ENCODE assay signal across 9 cellular contexts in the genomic region with DNA sequence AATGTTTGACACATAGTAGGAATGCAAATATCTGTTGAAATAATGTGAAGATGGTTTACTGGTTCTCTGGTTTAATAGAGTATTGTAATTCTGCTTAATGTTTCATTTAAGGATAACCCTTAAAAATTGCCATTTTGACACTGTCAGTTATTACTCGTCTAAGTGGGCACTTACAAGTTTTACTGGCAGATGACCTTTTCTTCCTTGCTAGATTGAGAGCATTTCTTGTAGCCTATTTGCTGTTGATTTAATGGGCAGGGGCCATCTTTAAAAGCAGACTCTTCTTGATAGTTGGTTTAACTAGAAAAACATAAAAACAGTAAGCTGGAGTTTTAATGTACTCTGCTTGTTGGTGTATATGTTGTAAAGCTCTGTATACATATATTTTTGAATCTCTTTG. TPM values are rescaled to one million over a fixed set of nuclear protein-coding genes. Genes with fewer than 3 reads are reported as not detected.
DNase-seq lines count a peak whose midpoint lies in the region; ATAC-seq, FAIRE-seq and TF ChIP-seq lines count a peak whose summit lies in the region.
"Had no signal": no experiment of that assay in that cellular context is flagged by ENCODE, and none has a peak within 500 bp of the region (broad histone marks: within the 10 kb centered on the region; RNA-seq: fewer than 3 reads in every experiment).

No MANE protein-coding gene starts in this region.

- no peaks in the 10 kb centered on the region for H3K9me3 ChIP-seq in A549

- no peak for TF ChIP-seq POLR2A in A549 (IDR thresholded peaks at IDR 0.05; ENCODE audit: low read length)
- TF ChIP-seq POLR2A in GM12891 (IDR thresholded peaks at IDR 0.05; ENCODE audit: low read depth, low read length) = no peak

- H3K4me1 Mint-ChIP-seq in activated naive CD8-positive, alpha-beta T cell treated with anti-CD3 and anti-CD28 coated beads, Interleukin-2, amount 50 U/mL, for 24 hours = peaks cover 36% of the 10 kb centered on the region

- CTCF ChIA-PET in A549 (lab: Yijun Ruan, JAX) = interaction anchor here (0.9 kb wide), 1 partner anchor 19 kb away, joined by 3 read pairs; no protein-coding TSS in a partner anchor

- DNase-seq in A549 (ENCODE audit: low read depth in 1 of 2, low spot score in 1 of 2) (no peak), GM12891 (ENCODE audit: insufficient read length, low spot score) (no peak), medulla oblongata (ENCODE audit: extremely low spot score) (peak; percentile 12), NCI-H82 treated with DMSO at 0.1 percent for 48 hours (lab: John Stamatoyannopoulos, UW; ENCODE audit: unreplicated experiment) (no peak)
- no peak for DNase-seq in activated naive CD8-positive, alpha-beta T cell treated with anti-CD3 and anti-CD28 coated beads, Interleukin-2, amount 50 U/mL, for 24 hours
- DNase-seq in stimulated activated CD4-positive, alpha-beta T cell treated with anti-CD3 and anti-CD28 coated beads, Interleukin-1b, Interleukin-23, amount 100 ng/mL, for 48 hours = no peak
- DNase-seq in activated CD4-positive, CD25-positive, alpha-beta regulatory T cell treated with anti-CD3 and anti-CD28 coated beads, Interleukin-2, amount 50 U/mL, for 72 hours = no peak
- DNase-seq: NK-92 treated with Interleukin-12 subunit alpha and Interleukin-12 subunit beta, amount 100 ng/mL, for 24 hours had no signal

- POLR2A ChIA-PET in A549 (lab: Yijun Ruan, JAX) = no interaction called here

- H3K27ac Mint-ChIP-seq in activated naive CD8-positive, alpha-beta T cell treated with anti-CD3 and anti-CD28 coated beads, Interleukin-2, amount 50 U/mL, for 24 hours = peak overlapping the region; percentile 91

- ATAC-seq in A549 (no peak), GM19395 (IDR thresholded peaks at IDR 0.05; ENCODE audit: unreplicated experiment) (no peak)
- no peak for ATAC-seq in activated naive CD8-positive, alpha-beta T cell treated with anti-CD3 and anti-CD28 coated beads, Interleukin-2, amount 50 U/mL, for 24 hours

- no peaks in the 10 kb centered on the region for H3K9me3 Mint-ChIP-seq in activated naive CD8-positive, alpha-beta T cell treated with anti-CD3 and anti-CD28 coated beads, Interleukin-2, amount 50 U/mL, for 24 hours

- peaks cover 29% of the 10 kb centered on the region; the same call in 2 of the 3 replicates for H3K4me1 ChIP-seq in A549

- H3K4me2 ChIP-seq in A549 = peak overlapping the region; percentile 84

- no peak for FAIRE-seq in A549 (lab: Jason Lieb, UNC)
- FAIRE-seq in GM12891 (lab: Jason Lieb, UNC) = peak; percentile 41

- no peak for TF ChIP-seq EP300 in A549 (IDR thresholded peaks at IDR 0.05)

- WGBS in A549 (ENCODE audit: missing lambda C conversion rate) = 27% methylated on average over 1 of the region's 1 CpG

- TF ChIP-seq CTCF in A549 (IDR thresholded peaks at IDR 0.05) = no peak

- H3K36me3 Mint-ChIP-seq in activated naive CD8-positive, alpha-beta T cell treated with anti-CD3 and anti-CD28 coated beads, Interleukin-2, amount 50 U/mL, for 24 hours (ENCODE audit: low read depth) = peaks cover 11% of the 10 kb centered on the region

- H3K27me3 Mint-ChIP-seq in activated naive CD8-positive, alpha-beta T cell treated with anti-CD3 and anti-CD28 coated beads, Interleukin-2, amount 50 U/mL, for 24 hours = no peaks in the 10 kb centered on the region

- no peak for TF ChIP-seq RAD21 in A549 (conservative IDR thresholded peaks at IDR 0.05 in 1 of 2, IDR thresholded peaks at IDR 0.05 in 1 of 2)

- H3K27ac ChIP-seq in A549 = peak overlapping the region in 1 of 2 experiments; percentile 98; a peak in 1 of 6 replicates

- peak overlapping the region; percentile 96 for H3K4me3 Mint-ChIP-seq in activated naive CD8-positive, alpha-beta T cell treated with anti-CD3 and anti-CD28 coated beads, Interleukin-2, amount 50 U/mL, for 24 hours

- H3K4me3 ChIP-seq in A549 = peak overlapping the region; percentile 91

TF ChIP-seq in A549, 52 proteins besides CTCF, POLR2A, EP300 and RAD21 (continues in another document):
- TF ChIP-seq CBX2 (IDR thresholded peaks at IDR 0.05; ENCODE audit: borderline replicate concordance, low read depth) (no peak), RNF2 (IDR thresholded peaks at IDR 0.05; ENCODE audit: borderline replicate concordance, low read depth) (no peak), CBX8 (IDR thresholded peaks at IDR 0.05) (no peak), ZFP36 (IDR thresholded peaks at IDR 0.05; ENCODE audit: borderline replicate concordance, partially characterized antibody) (no peak), ESRRA (IDR thresholded peaks at IDR 0.05; ENCODE audit: borderline replicate concordance, low read length) (no peak)
- TF ChIP-seq, protein P1, sequence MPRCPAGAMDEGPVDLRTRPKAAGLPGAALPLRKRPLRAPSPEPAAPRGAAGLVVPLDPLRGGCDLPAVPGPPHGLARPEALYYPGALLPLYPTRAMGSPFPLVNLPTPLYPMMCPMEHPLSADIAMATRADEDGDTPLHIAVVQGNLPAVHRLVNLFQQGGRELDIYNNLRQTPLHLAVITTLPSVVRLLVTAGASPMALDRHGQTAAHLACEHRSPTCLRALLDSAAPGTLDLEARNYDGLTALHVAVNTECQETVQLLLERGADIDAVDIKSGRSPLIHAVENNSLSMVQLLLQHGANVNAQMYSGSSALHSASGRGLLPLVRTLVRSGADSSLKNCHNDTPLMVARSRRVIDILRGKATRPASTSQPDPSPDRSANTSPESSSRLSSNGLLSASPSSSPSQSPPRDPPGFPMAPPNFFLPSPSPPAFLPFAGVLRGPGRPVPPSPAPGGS (IDR thresholded peaks at IDR 0.05) = no peak
- TF ChIP-seq, protein P2, sequence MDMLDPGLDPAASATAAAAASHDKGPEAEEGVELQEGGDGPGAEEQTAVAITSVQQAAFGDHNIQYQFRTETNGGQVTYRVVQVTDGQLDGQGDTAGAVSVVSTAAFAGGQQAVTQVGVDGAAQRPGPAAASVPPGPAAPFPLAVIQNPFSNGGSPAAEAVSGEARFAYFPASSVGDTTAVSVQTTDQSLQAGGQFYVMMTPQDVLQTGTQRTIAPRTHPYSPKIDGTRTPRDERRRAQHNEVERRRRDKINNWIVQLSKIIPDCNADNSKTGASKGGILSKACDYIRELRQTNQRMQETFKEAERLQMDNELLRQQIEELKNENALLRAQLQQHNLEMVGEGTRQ (IDR thresholded peaks at IDR 0.05) = no peak

TF ChIP-seq in GM12891, 5 proteins besides CTCF, POLR2A, EP300 and RAD21:
- TF ChIP-seq SPI1 (IDR thresholded peaks at IDR 0.05; ENCODE audit: low read depth, low read length) (no peak), POU2F2 (IDR thresholded peaks at IDR 0.05; ENCODE audit: low read depth, low read length) (no peak), POLR2AphosphoS5 (IDR thresholded peaks at IDR 0.05; ENCODE audit: low read depth, low read length) (no peak), PAX5 (IDR thresholded peaks at IDR 0.05; ENCODE audit: insufficient read depth, low read length, severe bottlenecking) (no peak), TAF1 (IDR thresholded peaks at IDR 0.05; ENCODE audit: low read depth, low read length) (no peak)

RNA-seq across cellular contexts. Expression of gene TMEM263, which starts 1.9 kb away (rescaled TPM):
- polyA plus RNA-seq in A549 (2011; rRNA removed) (35.9 and 45.6 TPM in 2 replicates), A549 (2017; fragmentation: RNase III; extraction: RNeasy Plus Mini Kit Qiagen cat#74134 plus additional on column Dnase treatment) (31.9 to 33.7 TPM (median 33.4 TPM) in 3 replicates)
- polyA plus RNA-seq in A549 (2012; cell fraction: cytosol; rRNA removed) = 7.7 and 10.6 TPM in 2 replicates
- polyA plus RNA-seq in A549 (2012; cell fraction: nucleus; rRNA removed) = 5.6 and 5.9 TPM in 2 replicates
- 25.8 and 31.7 TPM in 2 replicates for polyA minus RNA-seq in A549 (2011; rRNA and poly(A)+ RNA removed)
- 18.4 TPM for polyA plus RNA-seq in GM12891 (2012; ENCODE audit: low read depth, missing spikeins)

RNA-seq across cellular contexts. Expression of gene MTERF2, which starts 29.3 kb away (rescaled TPM):
- polyA plus RNA-seq in A549 (2011; rRNA removed) (10.6 and 13.9 TPM in 2 replicates), A549 (2017; fragmentation: RNase III; extraction: RNeasy Plus Mini Kit Qiagen cat#74134 plus additional on column Dnase treatment) (11.7 to 14.5 TPM (median 12.2 TPM) in 3 replicates)
- polyA plus RNA-seq in A549 (2012; cell fraction: cytosol; rRNA removed) = 4.6 and 5.5 TPM in 2 replicates
- polyA plus RNA-seq in A549 (2012; cell fraction: nucleus; rRNA removed) = 4.0 and 6.6 TPM in 2 replicates
- polyA minus RNA-seq in A549 (2011; rRNA and poly(A)+ RNA removed) = 3.8 and 4.6 TPM in 2 replicates
- polyA plus RNA-seq in GM12891 (2012; ENCODE audit: low read depth, missing spikeins) = 6.2 TPM
